In genomic region chr1:23964790-23965740, GRCh38 we compare ENCODE assay signal across 12 cellular contexts. TPM values are rescaled to one million over a fixed set of nuclear protein-coding genes. Genes with fewer than 3 reads are reported as not detected.
DNase-seq lines count a peak whose midpoint lies in the region; ATAC-seq and TF ChIP-seq lines count a peak whose summit lies in the region.
"Had no signal": no experiment of that assay in that cellular context is flagged by ENCODE, and none has a peak within 500 bp of the region (broad histone marks: within the 10 kb centered on the region; RNA-seq: fewer than 3 reads in every experiment).

No MANE protein-coding gene starts in this region.

- no peaks in the 10 kb centered on the region for H3K27me3 ChIP-seq in right atrium auricular region
- H3K27me3 ChIP-seq in thyroid gland: no peaks in the 10 kb centered on the region
- H3K27me3 ChIP-seq in WERI-Rb-1 (ENCODE audit: insufficient read depth, low read depth, severe bottlenecking): no peaks in the 10 kb centered on the region

- TF ChIP-seq POLR2A in thyroid gland (IDR thresholded peaks at IDR 0.05): no peak

- intact Hi-C loops in activated CD4-positive, alpha-beta memory T cell treated with anti-CD3 and anti-CD28 coated beads for 36 hours (cut with micrococcal nuclease): loop anchor here (1.0 kb wide), 2 partner anchors 12 to 15 kb away; partner anchors contain the start of gene SRSF10
- intact Hi-C loops in thyroid gland (cut with DNase I): no loop called here

- no peak overlapping the region for H3K4me3 ChIP-seq in right atrium auricular region
- no peak overlapping the region for H3K4me3 ChIP-seq in thyroid gland (replicated peaks in 1 of 3)
- H3K4me3 ChIP-seq in WERI-Rb-1 (ENCODE audit: low read depth, low read length): no peak overlapping the region

- WGBS in thyroid gland, 2 donors: 82 to 88% methylated on average over 5 of the region's 5 CpGs

- CTCF ChIA-PET in activated CD4-positive, alpha-beta memory T cell treated with anti-CD3 and anti-CD28 coated beads for 36 hours (lab: Charles Lee): interaction anchor here (1.2 to 1.9 kb wide), 3 partner anchors 11 to 193 kb away, joined by 3 to 7 read pairs (median 5); no protein-coding TSS in a partner anchor

- H3K27me3 Mint-ChIP-seq in activated T-cell treated with anti-CD3 and anti-CD28 coated beads, Interleukin-2, amount 50 U/mL, for 72 hours (ENCODE audit: low read depth): no peaks in the 10 kb centered on the region
- H3K27me3 Mint-ChIP-seq in activated CD4-positive, alpha-beta memory T cell treated with anti-CD3 and anti-CD28 coated beads for 36 hours: no peaks in the 10 kb centered on the region

- H3K27ac ChIP-seq in right atrium auricular region (peak overlapping the region; percentile 36 to 51), thyroid gland (peak overlapping the region in 2 of 3 donors; percentile 54 to 61), WERI-Rb-1 (no peak overlapping the region)

- H3K9me3 Mint-ChIP-seq in activated T-cell treated with anti-CD3 and anti-CD28 coated beads, Interleukin-2, amount 50 U/mL, for 72 hours: no peaks in the 10 kb centered on the region
- no peaks in the 10 kb centered on the region for H3K9me3 Mint-ChIP-seq in activated CD4-positive, alpha-beta memory T cell treated with anti-CD3 and anti-CD28 coated beads for 36 hours

- peaks cover 10 to 49% of the 10 kb centered on the region in 2 donors for H3K36me3 Mint-ChIP-seq in activated T-cell treated with anti-CD3 and anti-CD28 coated beads, Interleukin-2, amount 50 U/mL, for 72 hours (ENCODE audit: insufficient read depth in 2 of 2)
- peaks cover 71% of the 10 kb centered on the region for H3K36me3 Mint-ChIP-seq in activated CD4-positive, alpha-beta memory T cell treated with anti-CD3 and anti-CD28 coated beads for 36 hours

- no peaks in the 10 kb centered on the region for H3K9me3 ChIP-seq in right atrium auricular region
- no peaks in the 10 kb centered on the region for H3K9me3 ChIP-seq in thyroid gland
- H3K9me3 ChIP-seq in WERI-Rb-1 (ENCODE audit: severe bottlenecking): no peaks in the 10 kb centered on the region

- POLR2A ChIA-PET in activated CD4-positive, alpha-beta memory T cell treated with anti-CD3 and anti-CD28 coated beads for 36 hours (lab: Charles Lee): interaction anchor here (0.9 to 3.2 kb wide), 5 partner anchors 8 to 141 kb away, joined by 3 to 28 read pairs (median 9); partner anchors contain the start of gene SRSF10

- peaks cover 38% of the 10 kb centered on the region for H3K36me3 ChIP-seq in right atrium auricular region
- H3K36me3 ChIP-seq in thyroid gland: peaks cover 15 to 20% of the 10 kb centered on the region in 2 donors
- H3K36me3 ChIP-seq in WERI-Rb-1: peaks cover 73% of the 10 kb centered on the region

- peaks cover 74% of the 10 kb centered on the region for H3K4me1 Mint-ChIP-seq in activated T-cell treated with anti-CD3 and anti-CD28 coated beads, Interleukin-2, amount 50 U/mL, for 72 hours (ENCODE audit: low read depth)
- H3K4me1 Mint-ChIP-seq in activated CD4-positive, alpha-beta memory T cell treated with anti-CD3 and anti-CD28 coated beads for 36 hours (ENCODE audit: low read depth): peaks cover 69% of the 10 kb centered on the region

- peak overlapping the region; percentile 99 for H3K27ac Mint-ChIP-seq in activated T-cell treated with anti-CD3 and anti-CD28 coated beads, Interleukin-2, amount 50 U/mL, for 72 hours
- H3K27ac Mint-ChIP-seq in activated CD4-positive, alpha-beta memory T cell treated with anti-CD3 and anti-CD28 coated beads for 36 hours: peak overlapping the region; percentile 84

- peak overlapping the region; percentile 52 to 91 for H3K4me3 Mint-ChIP-seq in activated T-cell treated with anti-CD3 and anti-CD28 coated beads, Interleukin-2, amount 50 U/mL, for 72 hours
- H3K4me3 Mint-ChIP-seq in activated CD4-positive, alpha-beta memory T cell treated with anti-CD3 and anti-CD28 coated beads for 36 hours: peak overlapping the region; percentile 12

- ATAC-seq in activated T-cell treated with anti-CD3 and anti-CD28 coated beads, Interleukin-2, amount 50 U/mL, for 72 hours (replicated peaks in 1 of 2): no peak
- no peak for ATAC-seq in GM21390 (IDR thresholded peaks at IDR 0.05; ENCODE audit: unreplicated experiment)

- DNase-seq in activated T-cell treated with anti-CD3 and anti-CD28 coated beads, Interleukin-2, amount 50 U/mL, for 72 hours: no peak
- no peak for DNase-seq in activated T-cell treated with anti-CD3 and anti-CD28 coated beads, Interleukin-2, amount 50 U/mL, for 1 hour
- DNase-seq in activated CD4-positive, alpha-beta memory T cell treated with anti-CD3 and anti-CD28 coated beads for 36 hours: no peak
- DNase-seq in right atrium auricular region (ENCODE audit: low spot score): no peak
- no peak for DNase-seq in thyroid gland
- DNase-seq in occipital lobe (lab: John Stamatoyannopoulos, UW): no peak
- DNase-seq in WERI-Rb-1: no peak
- DNase-seq: C1 segment of cervical spinal cord had no signal

- TF ChIP-seq CTCF in right atrium auricular region (IDR thresholded peaks at IDR 0.05) (no peak), thyroid gland (IDR thresholded peaks at IDR 0.05) (no peak), WERI-Rb-1 (IDR thresholded peaks at IDR 0.05; ENCODE audit: low read depth, low read length) (no peak)

- H3K4me1 ChIP-seq in right atrium auricular region (peaks cover 0 to 25% of the 10 kb centered on the region in 2 donors), thyroid gland (peaks cover 9 to 20% of the 10 kb centered on the region in 2 donors)

RNA-seq across cellular contexts. Expression of gene PNRC2, which starts 5.4 kb away (rescaled TPM):
- total RNA-seq in activated T-cell treated with anti-CD3 and anti-CD28 coated beads, Interleukin-2, amount 50 U/mL, for 72 hours: 100 to 1,000 TPM; 187 to 196 TPM
- 100 to 1,000 TPM; 116 to 120 TPM for total RNA-seq in activated CD4-positive, alpha-beta memory T cell treated with anti-CD3 and anti-CD28 coated beads for 36 hours
- 100 to 1,000 TPM in 1 of 2 donors, 10 to 100 TPM in 1; 92.3 to 105 TPM for total RNA-seq in right atrium auricular region
- 100 to 1,000 TPM; 147 to 211 (median 186) TPM for total RNA-seq in thyroid gland
- total RNA-seq in occipital lobe: 98.7 TPM

RNA-seq across cellular contexts. Expression of gene SRSF10, which starts 15.1 kb away (rescaled TPM):
- total RNA-seq in activated T-cell treated with anti-CD3 and anti-CD28 coated beads, Interleukin-2, amount 50 U/mL, for 72 hours: 100 to 1,000 TPM; 217 to 264 TPM
- total RNA-seq in activated CD4-positive, alpha-beta memory T cell treated with anti-CD3 and anti-CD28 coated beads for 36 hours: 100 to 1,000 TPM; 175 to 184 TPM
- total RNA-seq in right atrium auricular region (10 to 100 TPM; 38.6 to 43.1 TPM), thyroid gland (100 to 1,000 TPM; 158 to 193 (median 172) TPM), occipital lobe (135 TPM)

RNA-seq across cellular contexts. Expression of gene CNR2, which starts 51.9 kb away (rescaled TPM):
- total RNA-seq in activated T-cell treated with anti-CD3 and anti-CD28 coated beads, Interleukin-2, amount 50 U/mL, for 72 hours: under 1 TPM; 0.35 to 0.72 TPM
- not detected for total RNA-seq in activated CD4-positive, alpha-beta memory T cell treated with anti-CD3 and anti-CD28 coated beads for 36 hours
- total RNA-seq in right atrium auricular region (under 1 TPM in 1 of 2 donors, not detected in 1; 0.04 TPM), thyroid gland (under 1 TPM; 0.11 to 0.54 (median 0.31) TPM), occipital lobe (not detected)
- total RNA-seq: epithelial cell of proximal tubule, HT1080, pulmonary artery endothelial cell had no signal
